ENCODE assay signal across 8 cellular contexts in genomic region chr1:115976062-115976899, GRCh38. TPM values are rescaled to one million over a fixed set of nuclear protein-coding genes. Genes with fewer than 3 reads are reported as not detected.
DNase-seq lines count a peak whose midpoint lies in the region; ATAC-seq and TF ChIP-seq lines count a peak whose summit lies in the region.

TSS of gene SLC22A15 (plus strand) at chr1:115976513. CDS start at chr1:115976628, 115 bp downstream.

- WGBS in prostate gland: under 1% methylated on average over 63 of the region's 87 CpGs

- H3K4me1 ChIP-seq in SJSA1 (replicated peaks) (peaks cover 14% of the 10 kb centered on the region), prostate gland (replicated peaks) (no peaks in the 10 kb centered on the region)

- no peak for TF ChIP-seq POLR2A in prostate gland (IDR thresholded peaks at IDR 0.05)

- intact Hi-C loops in prostate gland (cut with DNase I): loop anchor here (10.0 kb wide), 1 partner anchor 171 kb away; no protein-coding TSS in a partner anchor

- ATAC-seq in GM19463 (IDR thresholded peaks at IDR 0.05; ENCODE audit: unreplicated experiment) (peak; percentile 83), HG03521 (IDR thresholded peaks at IDR 0.05; ENCODE audit: unreplicated experiment) (peak; percentile 89)

- DNase-seq in DMS153 treated with DMSO at 0.1 percent for 48 hours (lab: John Stamatoyannopoulos, UW; ENCODE audit: unreplicated experiment) (peak; percentile 11), SJSA1 (ENCODE audit: low read depth in 1 of 2, low spot score in 2 of 2) (peak; percentile 59 to 63), astrocyte of the hippocampus (ENCODE audit: low read depth, low spot score) (peak; percentile 42), hepatic stellate cell (ENCODE audit: low spot score) (peak; percentile 53), prostate gland (ENCODE audit: low spot score) (peak; percentile 31), NCI-H1105 treated with DMSO at 0.1 percent for 48 hours (lab: John Stamatoyannopoulos, UW) (no peak)

- H3K27me3 ChIP-seq in SJSA1 (replicated peaks) (no peaks in the 10 kb centered on the region), prostate gland (replicated peaks; ENCODE audit: insufficient read depth) (no peaks in the 10 kb centered on the region)

- H3K4me3 ChIP-seq in SJSA1: peak within 1 kb of the TSS; percentile 61
- H3K4me3 ChIP-seq in prostate gland: peak within 1 kb of the TSS; percentile 53 to 59

- H3K27ac ChIP-seq in SJSA1 (no peak within 1 kb of the TSS), prostate gland (peak within 1 kb of the TSS; percentile 58 to 69)

- H3K36me3 ChIP-seq in SJSA1 (no peaks in the 10 kb centered on the region), prostate gland (no peaks in the 10 kb centered on the region)

- H3K9me3 ChIP-seq in SJSA1 (replicated peaks) (no peaks in the 10 kb centered on the region), prostate gland (no peaks in the 10 kb centered on the region)

- peak in 1 of 4 experiments; percentile 7 for TF ChIP-seq CTCF in prostate gland (IDR thresholded peaks at IDR 0.05)

RNA-seq across cellular contexts. Expression of gene SLC22A15, which starts in this region (rescaled TPM):
- 0.94 and 4.7 TPM in 2 replicates for total RNA-seq in SJSA1 (2014; rRNA removed; shearing (Covaris generic))
- 1 to 10 TPM; 2.0 to 6.7 TPM for total RNA-seq in prostate gland
